8 cellular contexts compared by ENCODE assay signal in genomic region chr17:37489197-37490001, GRCh38. TPM values are rescaled to one million over a fixed set of nuclear protein-coding genes. Genes with fewer than 3 reads are reported as not detected.
A peak's percentile ranks its signal among the peaks of the same experiment; 100 is the strongest.
DNase-seq lines count a peak whose midpoint lies in the region; ATAC-seq, FAIRE-seq and TF ChIP-seq lines count a peak whose summit lies in the region.

A gene with protein sequence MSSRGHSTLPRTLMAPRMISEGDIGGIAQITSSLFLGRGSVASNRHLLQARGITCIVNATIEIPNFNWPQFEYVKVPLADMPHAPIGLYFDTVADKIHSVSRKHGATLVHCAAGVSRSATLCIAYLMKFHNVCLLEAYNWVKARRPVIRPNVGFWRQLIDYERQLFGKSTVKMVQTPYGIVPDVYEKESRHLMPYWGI (plus strand): TSS chr17:37489891. CDS start chr17:37512273, 22,382 bp downstream.

- peak within 1 kb of the TSS; percentile 91 for H3K4me3 Mint-ChIP-seq in activated T-helper 17 cell treated with anti-CD3 and anti-CD28 coated beads, Interleukin-2, amount 50 U/mL, for 72 hours
- peak within 1 kb of the TSS; percentile 97 for H3K4me3 Mint-ChIP-seq in natural killer cell

- peak within 1 kb of the TSS; percentile 81 for H3K4me3 ChIP-seq in fibroblast of mammary gland (ENCODE audit: control insufficient read depth, low read depth, low read length)

- peak within 1 kb of the TSS; percentile 92 for H3K27ac Mint-ChIP-seq in activated T-helper 17 cell treated with anti-CD3 and anti-CD28 coated beads, Interleukin-2, amount 50 U/mL, for 72 hours
- H3K27ac Mint-ChIP-seq in natural killer cell = peak within 1 kb of the TSS; percentile 88 to 90

- ATAC-seq in GM21381 (IDR thresholded peaks at IDR 0.05; ENCODE audit: unreplicated experiment) (peak; percentile 68), natural killer cell (peak; percentile 78 to 91 (median 81))
- peak; percentile 64 for ATAC-seq in activated T-helper 17 cell treated with anti-CD3 and anti-CD28 coated beads, Interleukin-2, amount 50 U/mL, for 72 hours (replicated peaks)

- DNase-seq in D721Med (ENCODE audit: insufficient read length, low spot score) (peak; percentile 66), HuH-7.5 (ENCODE audit: low spot score) (peak; percentile 87), RKO (ENCODE audit: low spot score) (peak; percentile 85), fibroblast of mammary gland (ENCODE audit: low read depth) (peak; percentile 67), natural killer cell (peak; percentile 74)
- peak; percentile 68 to 87 (median 76) for DNase-seq in stimulated activated naive CD4-positive, alpha-beta T cell (lab: John Stamatoyannopoulos, UW)

- no peak for FAIRE-seq in D721Med (lab: Jason Lieb, UNC)

- H3K4me1 Mint-ChIP-seq in activated T-helper 17 cell treated with anti-CD3 and anti-CD28 coated beads, Interleukin-2, amount 50 U/mL, for 72 hours = peaks cover 21% of the 10 kb centered on the region
- H3K4me1 Mint-ChIP-seq in natural killer cell = peaks cover 20 to 31% of the 10 kb centered on the region in 2 donors

- no peaks in the 10 kb centered on the region for H3K9me3 Mint-ChIP-seq in activated T-helper 17 cell treated with anti-CD3 and anti-CD28 coated beads, Interleukin-2, amount 50 U/mL, for 72 hours
- H3K9me3 Mint-ChIP-seq in natural killer cell = no peaks in the 10 kb centered on the region

- intact Hi-C loops in natural killer cell (cut with micrococcal nuclease) = loop anchor here (1.0 kb wide), 1 partner anchor 120 kb away; the partner anchor contains the start of gene SYNRG

- TF ChIP-seq CTCF in D721Med (IDR thresholded peaks at IDR 0.05; ENCODE audit: insufficient read depth, missing control alignments) = peak; percentile 17
- TF ChIP-seq CTCF in fibroblast of mammary gland (conservative IDR thresholded peaks at IDR 0.05; ENCODE audit: control insufficient read depth, insufficient read depth, low read depth, low read length) = no peak
- TF ChIP-seq CTCF in natural killer cell (IDR thresholded peaks at IDR 0.05) = no peak

- H3K27me3 Mint-ChIP-seq in activated T-helper 17 cell treated with anti-CD3 and anti-CD28 coated beads, Interleukin-2, amount 50 U/mL, for 72 hours = no peaks in the 10 kb centered on the region
- H3K27me3 Mint-ChIP-seq in natural killer cell (ENCODE audit: low read depth in 2 of 2) = peaks cover 0 to 3% of the 10 kb centered on the region in 2 donors

- H3K36me3 Mint-ChIP-seq in activated T-helper 17 cell treated with anti-CD3 and anti-CD28 coated beads, Interleukin-2, amount 50 U/mL, for 72 hours (ENCODE audit: low read depth) = no peaks in the 10 kb centered on the region
- H3K36me3 Mint-ChIP-seq in natural killer cell = no peaks in the 10 kb centered on the region

RNA-seq across cellular contexts. Expression of the gene that starts here (rescaled TPM):
- 10 to 100 TPM; 13.7 to 20.1 TPM for total RNA-seq in activated T-helper 17 cell treated with anti-CD3 and anti-CD28 coated beads, Interleukin-2, amount 50 U/mL, for 72 hours
- 1 to 10 TPM; 5.0 to 9.1 (median 5.3) TPM for total RNA-seq in natural killer cell

Comparison
In these comparisons a context has a peak if more than half of its experiments do, and no peak if none do; other contexts are left out.
1. Peak in every context shown above with its lines: DNase-seq, ATAC-seq and H3K4me3 ChIP-seq.